Comparison of ENCODE assay signal across 8 cellular contexts in genomic region chr15:90934256-90934948, GRCh38. TPM values are rescaled to one million over a fixed set of nuclear protein-coding genes. Genes with fewer than 3 reads are reported as not detected.
A peak's percentile ranks its signal among the peaks of the same experiment; 100 is the strongest.
DNase-seq lines count a peak whose midpoint lies in the region; ATAC-seq and TF ChIP-seq lines count a peak whose summit lies in the region.

No MANE protein-coding gene starts in this region.

- no peaks in the 10 kb centered on the region for H4K20me1 ChIP-seq in PC-9 (ENCODE audit: insufficient read depth)

- no peaks in the 10 kb centered on the region for H3K9me3 ChIP-seq in CD4-positive, alpha-beta memory T cell (ENCODE audit: control insufficient read depth in 1 of 2, low read length in 2 of 2)
- H3K9me3 ChIP-seq in PC-9 (ENCODE audit: insufficient read depth, low read depth) (no peaks in the 10 kb centered on the region), muscle layer of duodenum (ENCODE audit: control insufficient read depth in 1 of 2, low read length in 2 of 2) (no peaks in the 10 kb centered on the region)

- peak; percentile 38 for ATAC-seq in GM21528 (IDR thresholded peaks at IDR 0.05; ENCODE audit: low FRiP score, unreplicated experiment)
- ATAC-seq in esophagus mucosa = peak; percentile 51

- no TSS peak for BruUV-seq in PC-9 (replicated peaks; lab: Mats Ljungman, UMichigan)

- peak overlapping the region; percentile 87 to 99 (median 97) for H3K27ac Mint-ChIP-seq in CD4-positive, alpha-beta memory T cell
- H3K27ac Mint-ChIP-seq in activated T-cell treated with anti-CD3 and anti-CD28 coated beads, Interleukin-2, amount 50 U/mL, for 24 hours = peak overlapping the region; percentile 96

- intact Hi-C loops in CD4-positive, alpha-beta memory T cell (cut with micrococcal nuclease) = loop anchor here (1.0 to 10.0 kb wide), 6 partner anchors 32 to 923 kb away; partner anchors contain the start of genes BLM and VPS33B
- intact Hi-C loops in PC-9 (cut with micrococcal nuclease; ENCODE audit: unreplicated experiment) = loop anchor here (1.0 to 10.0 kb wide), 6 partner anchors 60 to 832 kb away; partner anchors contain the start of genes BLM, IDH2 and PRC1

- peaks cover 32 to 69% (median 50%) of the 10 kb centered on the region in 4 donors for H3K4me1 Mint-ChIP-seq in CD4-positive, alpha-beta memory T cell
- H3K4me1 Mint-ChIP-seq in activated T-cell treated with anti-CD3 and anti-CD28 coated beads, Interleukin-2, amount 50 U/mL, for 24 hours (ENCODE audit: low read depth) = peaks cover 59% of the 10 kb centered on the region

- CTCF ChIA-PET in CD4-positive, alpha-beta memory T cell (lab: Charles Lee; ENCODE audit: partially characterized antibody) = interaction anchor here (0.6 to 10.3 kb wide), 27 partner anchors 9 to 669 kb away, joined by 3 to 344 read pairs (median 5); partner anchors contain the start of genes BLM, MAN2A2, NGRN and RCCD1
- CTCF ChIA-PET in PC-9 (lab: Charles Lee) = interaction anchor here (0.5 to 1.8 kb wide), 4 partner anchors 9 to 1321 kb away, joined by 4 to 12 read pairs (median 10); no protein-coding TSS in a partner anchor

- peak overlapping the region; percentile 90 for H2AFZ ChIP-seq in PC-9

- peak overlapping the region; percentile 72 for H3K27ac ChIP-seq in CD4-positive, alpha-beta memory T cell (ENCODE audit: low read depth, low read length)
- H3K27ac ChIP-seq in PC-9 (no peak overlapping the region), muscle layer of duodenum (ENCODE audit: low read length) (peak overlapping the region; percentile 69)

- peak overlapping the region; percentile 83 for H3K4me2 ChIP-seq in PC-9

- H3K79me2 ChIP-seq in PC-9 (ENCODE audit: low read depth) = peaks cover 11% of the 10 kb centered on the region

- peaks cover 15% of the 10 kb centered on the region; the same call in 1 of the 2 replicates for H3F3A ChIP-seq in PC-9 (ENCODE audit: insufficient read depth, low read depth)

- peak; percentile 80 for TF ChIP-seq CTCF in PC-9 (conservative IDR thresholded peaks at IDR 0.05)

- H3K36me3 ChIP-seq in CD4-positive, alpha-beta memory T cell (ENCODE audit: insufficient read depth, low read length) = peaks cover 4% of the 10 kb centered on the region
- H3K36me3 ChIP-seq in PC-9 (ENCODE audit: low read depth) (no peaks in the 10 kb centered on the region), muscle layer of duodenum (ENCODE audit: control insufficient read depth in 1 of 2, insufficient read depth in 2 of 2, low read length in 2 of 2) (peaks cover 3 to 6% of the 10 kb centered on the region in 2 donors)

- H3K27me3 ChIP-seq in CD4-positive, alpha-beta memory T cell (ENCODE audit: insufficient read depth, low read length) = no peaks in the 10 kb centered on the region
- H3K27me3 ChIP-seq in PC-9 (ENCODE audit: insufficient read depth, low read depth) (no peaks in the 10 kb centered on the region), muscle layer of duodenum (ENCODE audit: low read depth, low read length) (no peaks in the 10 kb centered on the region)

- H3K4me3 ChIP-seq in CD4-positive, alpha-beta memory T cell (ENCODE audit: low read length in 2 of 2) = peak overlapping the region; percentile 53 to 91
- peak overlapping the region; percentile 89 for H3K4me3 ChIP-seq in PC-9
- H3K4me3 ChIP-seq in muscle layer of duodenum (ENCODE audit: low read depth in 1 of 2, low read length in 2 of 2) = peak overlapping the region; percentile 71 to 74

- H3K9me3 Mint-ChIP-seq in CD4-positive, alpha-beta memory T cell = peaks cover 0 to 6% (median 0%) of the 10 kb centered on the region in 8 donors
- no peaks in the 10 kb centered on the region for H3K9me3 Mint-ChIP-seq in activated T-cell treated with anti-CD3 and anti-CD28 coated beads, Interleukin-2, amount 50 U/mL, for 24 hours

- peak; percentile 82 to 89 (median 84) for DNase-seq in CD4-positive, alpha-beta memory T cell
- DNase-seq in KG1 (lab: John Stamatoyannopoulos, UW) (peak; percentile 64), PC-9 (peak; percentile 73 to 86)
- DNase-seq in activated T-cell treated with anti-CD3 and anti-CD28 coated beads, Interleukin-2, amount 50 U/mL, for 24 hours = peak; percentile 89
- DNase-seq in stimulated activated CD8-positive, alpha-beta memory T cell treated with anti-CD3 and anti-CD28 coated beads, Interleukin-7, amount 100 ng/mL, for 1 hour (ENCODE audit: low read depth in 2 of 2) = peak; percentile 49 to 67

- H3K36me3 Mint-ChIP-seq in CD4-positive, alpha-beta memory T cell = peaks cover 3 to 21% of the 10 kb centered on the region in 2 donors
- peaks cover 53% of the 10 kb centered on the region for H3K36me3 Mint-ChIP-seq in activated T-cell treated with anti-CD3 and anti-CD28 coated beads, Interleukin-2, amount 50 U/mL, for 24 hours (ENCODE audit: low read depth)

- POLR2A ChIA-PET in CD4-positive, alpha-beta memory T cell (lab: Charles Lee; ENCODE audit: partially characterized antibody) = interaction anchor here (0.7 to 10.0 kb wide), 16 partner anchors 8 to 701 kb away, joined by 3 to 315 read pairs (median 6); partner anchors contain the start of genes BLM, CIB1, GDPGP1 and IQGAP1
- POLR2A ChIA-PET in PC-9 (lab: Charles Lee; ENCODE audit: unreplicated experiment) = interaction anchor here (0.6 to 1.1 kb wide), 3 partner anchors 15 to 30 kb away, joined by 4 to 9 read pairs (median 5); partner anchors contain the start of gene RCCD1

- H3K9me2 ChIP-seq in PC-9 (ENCODE audit: insufficient read depth) = no peaks in the 10 kb centered on the region

- peaks cover 52% of the 10 kb centered on the region for H3K4me1 ChIP-seq in CD4-positive, alpha-beta memory T cell (ENCODE audit: insufficient read depth, low read length)
- H3K4me1 ChIP-seq in PC-9 (replicated peaks; ENCODE audit: insufficient read depth) (peaks cover 22% of the 10 kb centered on the region), muscle layer of duodenum (ENCODE audit: control insufficient read depth in 1 of 2, insufficient read depth in 2 of 2, low read length in 2 of 2) (peaks cover 17 to 30% of the 10 kb centered on the region in 2 donors)

- peak overlapping the region; percentile 89 to 97 (median 91) for H3K4me3 Mint-ChIP-seq in CD4-positive, alpha-beta memory T cell
- H3K4me3 Mint-ChIP-seq in activated T-cell treated with anti-CD3 and anti-CD28 coated beads, Interleukin-2, amount 50 U/mL, for 24 hours = peak overlapping the region; percentile 88

- H3K27me3 Mint-ChIP-seq in CD4-positive, alpha-beta memory T cell = no peaks in the 10 kb centered on the region
- no peaks in the 10 kb centered on the region for H3K27me3 Mint-ChIP-seq in activated T-cell treated with anti-CD3 and anti-CD28 coated beads, Interleukin-2, amount 50 U/mL, for 24 hours

RNA-seq across cellular contexts. Expression of gene UNC45A, which starts 0.7 kb away (rescaled TPM):
- 10 to 100 TPM; 71.1 to 72.3 TPM for total RNA-seq in CD4-positive, alpha-beta memory T cell
- 10 to 100 TPM; 41.7 to 68.9 TPM for polyA plus RNA-seq in CD4-positive, alpha-beta memory T cell
- 81.8 and 86.0 TPM in 2 replicates for total RNA-seq in PC-9 (2021)
- total RNA-seq in esophagus mucosa = 48.9 TPM

RNA-seq across cellular contexts. Expression of gene HDDC3, which starts 2.1 kb away (rescaled TPM):
- 10 to 100 TPM; 27.4 to 28.3 TPM for total RNA-seq in CD4-positive, alpha-beta memory T cell
- polyA plus RNA-seq in CD4-positive, alpha-beta memory T cell = 10 to 100 TPM; 34.6 to 38.7 TPM
- total RNA-seq in PC-9 (2021) = 18.1 and 20.9 TPM in 2 replicates
- 10.6 TPM for total RNA-seq in esophagus mucosa

RNA-seq across cellular contexts. Expression of gene RCCD1, which starts 20.3 kb away (rescaled TPM):
- total RNA-seq in CD4-positive, alpha-beta memory T cell = 10 to 100 TPM; 14.0 to 15.6 TPM
- polyA plus RNA-seq in CD4-positive, alpha-beta memory T cell = 1 to 10 TPM; 2.0 to 4.7 TPM
- total RNA-seq in PC-9 (2021) (51.4 and 51.5 TPM in 2 replicates), esophagus mucosa (8.8 TPM)

RNA-seq across cellular contexts. Expression of gene MAN2A2, which starts 31.3 kb away (rescaled TPM):
- 100 to 1,000 TPM; 123 to 126 TPM for total RNA-seq in CD4-positive, alpha-beta memory T cell
- polyA plus RNA-seq in CD4-positive, alpha-beta memory T cell = 10 to 100 TPM in 1 of 2 donors, 1 to 10 TPM in 1; 1.3 to 12.2 TPM
- total RNA-seq in PC-9 (2021) (26.4 and 27.1 TPM in 2 replicates), esophagus mucosa (15.3 TPM)

RNA-seq across cellular contexts. Expression of gene FES, which starts 50.1 kb away (rescaled TPM):
- total RNA-seq in CD4-positive, alpha-beta memory T cell = 1 to 10 TPM; 2.3 to 3.0 TPM
- not detected for polyA plus RNA-seq in CD4-positive, alpha-beta memory T cell
- total RNA-seq in PC-9 (2021) (2.1 and 3.8 TPM in 2 replicates), esophagus mucosa (3.8 TPM)
